19 cellular contexts compared by ENCODE assay signal in genomic region chr2:15685143-15685542, GRCh38.
"Had no signal": no experiment of that assay in that cellular context is flagged by ENCODE, and none has a peak within 500 bp of the region (broad histone marks: within the 10 kb centered on the region; RNA-seq: fewer than 3 reads in every experiment).

No MANE protein-coding gene starts in this region.

- DNase-seq: colonic mucosa; cortex of kidney; dermis blood vessel endothelial cell; dorsolateral prefrontal cortex; effector CD4-positive, alpha-beta T cell; effector CD8-positive, alpha-beta T cell; effector memory CD4-positive, alpha-beta T cell; effector memory CD8-positive, alpha-beta T cell; endodermal cell; erythroblast; esophagus squamous epithelium; foreskin fibroblast; foreskin keratinocyte; foreskin melanocyte; gastrocnemius medialis; glutamatergic neuron; head of caudate nucleus; heart left ventricle; heart right ventricle had no signal
